ENCODE assay signal across 20 cellular contexts in the genomic region with DNA sequence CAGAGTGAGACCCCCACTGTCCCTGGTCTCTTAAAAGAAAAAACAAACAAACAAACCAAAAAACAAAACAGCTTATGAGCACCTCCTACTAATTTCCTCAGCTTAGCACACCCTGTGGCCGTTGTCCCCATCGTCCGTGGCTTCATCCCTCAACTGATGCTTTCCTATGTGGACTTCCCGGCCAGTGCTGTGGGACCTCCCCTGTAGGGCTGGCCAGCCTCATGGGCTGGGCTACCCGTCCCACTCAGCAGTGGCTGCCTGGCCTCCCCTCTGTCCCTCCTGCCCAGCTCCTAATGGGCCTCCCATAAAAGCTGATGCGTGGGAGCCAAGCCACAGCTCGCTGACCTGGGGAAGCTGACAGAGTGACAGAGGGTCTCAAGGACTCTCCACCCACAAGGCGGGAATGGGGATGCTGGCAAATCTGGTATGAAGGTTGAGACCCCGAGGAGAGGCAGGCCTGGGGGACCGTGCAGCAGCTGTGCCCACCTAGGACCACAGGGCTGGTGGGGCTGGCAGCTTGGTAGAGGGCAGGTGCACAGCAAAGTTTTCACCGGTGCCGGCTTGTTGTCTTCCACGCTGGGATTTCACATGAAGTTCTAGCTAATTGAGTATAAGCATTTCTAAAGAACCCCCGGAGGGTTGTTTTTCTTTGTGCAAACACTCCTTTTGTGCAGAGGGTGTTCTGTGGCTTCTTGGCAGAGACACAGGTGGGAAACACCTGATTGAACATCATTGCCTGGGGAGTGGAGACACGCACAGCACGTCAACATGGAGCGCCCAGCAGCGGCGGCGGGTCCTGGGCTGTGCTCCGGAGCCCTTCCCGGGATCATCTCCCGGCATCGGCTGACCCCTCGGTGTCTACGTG. TPM values are rescaled to one million over a fixed set of nuclear protein-coding genes. Genes with fewer than 3 reads are reported as not detected.
"Had no signal": no experiment of that assay in that cellular context is flagged by ENCODE, and none has a peak within 500 bp of the region (broad histone marks: within the 10 kb centered on the region; RNA-seq: fewer than 3 reads in every experiment).

No MANE protein-coding gene starts in this region.

- H3K4me1 Mint-ChIP-seq: activated naive CD8-positive, alpha-beta T cell treated with anti-CD3 and anti-CD28 coated beads, Interleukin-2, amount 10 ng/mL, durations not matched to agents 7 days and 5 days had no signal

- ATAC-seq: body of pancreas; effector memory CD8-positive, alpha-beta T cell; foreskin keratinocyte; left lobe of liver; stimulated activated naive CD8-positive, alpha-beta T cell treated with anti-CD3 and anti-CD28 coated beads, Interleukin-15, Interleukin-2, amounts not matched to agents 100 U/mL and 50 U/mL, for 24 hours had no signal

- H3K36me3 Mint-ChIP-seq: activated naive CD8-positive, alpha-beta T cell treated with anti-CD3 and anti-CD28 coated beads, Interleukin-2, amount 10 ng/mL, durations not matched to agents 7 days and 5 days had no signal

- H3K27me3 ChIP-seq: foreskin keratinocyte, right atrium auricular region, vagina had no signal

- DNase-seq: activated CD4-positive, alpha-beta T cell treated with anti-CD3 and anti-CD28 coated beads, Interleukin-2, amount 50 U/mL, for 4 hours; activated gamma-delta T cell; activated naive CD8-positive, alpha-beta T cell treated with anti-CD3 and anti-CD28 coated beads, Interleukin-2, amount 10 ng/mL, durations not matched to agents 7 days and 5 days; effector memory CD8-positive, alpha-beta T cell; foreskin keratinocyte; hippocampal formation; islet precursor cell; stimulated activated naive CD8-positive, alpha-beta T cell treated with anti-CD3 and anti-CD28 coated beads, Interleukin-15, Interleukin-2, amounts not matched to agents 100 U/mL and 50 U/mL, for 24 hours; T-helper 2 cell; trophoblast cell; WERI-Rb-1 had no signal

- H3K27ac ChIP-seq: body of pancreas, foreskin keratinocyte, prostate gland, right atrium auricular region, vagina, WERI-Rb-1 had no signal

- H3K27ac Mint-ChIP-seq: activated naive CD8-positive, alpha-beta T cell treated with anti-CD3 and anti-CD28 coated beads, Interleukin-2, amount 10 ng/mL, durations not matched to agents 7 days and 5 days; effector memory CD8-positive, alpha-beta T cell had no signal

- H3K4me1 ChIP-seq: body of pancreas, foreskin keratinocyte, prostate gland, right atrium auricular region, vagina had no signal

- H3K9me3 ChIP-seq: body of pancreas, prostate gland, vagina had no signal

- H3K36me3 ChIP-seq: prostate gland, right atrium auricular region, vagina, WERI-Rb-1 had no signal

- H3K4me3 ChIP-seq: body of pancreas, prostate gland, right atrium auricular region, vagina had no signal

- H3K4me3 Mint-ChIP-seq: activated naive CD8-positive, alpha-beta T cell treated with anti-CD3 and anti-CD28 coated beads, Interleukin-2, amount 10 ng/mL, durations not matched to agents 7 days and 5 days; effector memory CD8-positive, alpha-beta T cell had no signal

- H3K9me3 Mint-ChIP-seq: activated naive CD8-positive, alpha-beta T cell treated with anti-CD3 and anti-CD28 coated beads, Interleukin-2, amount 10 ng/mL, durations not matched to agents 7 days and 5 days; effector memory CD8-positive, alpha-beta T cell had no signal

RNA-seq across cellular contexts. Expression of a gene that starts 23.2 kb away (rescaled TPM):
- total RNA-seq: activated CD8-positive, alpha-beta memory T cell treated with anti-CD3 and anti-CD28 coated beads for 36 hours; fibroblast of lung; mononuclear cell had no signal
- polyA plus RNA-seq: fibroblast of lung, neural cell had no signal
